In genomic region chr16:84992700-84993075, GRCh38 we compare ENCODE assay signal across 14 cellular contexts. TPM values are rescaled to one million over a fixed set of nuclear protein-coding genes. Genes with fewer than 3 reads are reported as not detected.
A peak's percentile ranks its signal among the peaks of the same experiment; 100 is the strongest.
DNase-seq lines count a peak whose midpoint lies in the region; ATAC-seq and TF ChIP-seq lines count a peak whose summit lies in the region.
"Had no signal": no experiment of that assay in that cellular context is flagged by ENCODE, and none has a peak within 500 bp of the region (broad histone marks: within the 10 kb centered on the region; RNA-seq: fewer than 3 reads in every experiment).

No MANE protein-coding gene starts in this region.

- peak overlapping the region; percentile 38 for H3K4me3 Mint-ChIP-seq in osteocyte (ENCODE audit: unreplicated experiment)
- H3K4me3 Mint-ChIP-seq: activated CD4-positive, alpha-beta T cell treated with anti-CD3 and anti-CD28 coated beads, Interleukin-2, amount 10 ng/mL, durations not matched to agents 24 days and 14 days; activated T-cell treated with anti-CD3 and anti-CD28 coated beads, Interleukin-2, amount 50 U/mL, for 4 hours had no signal

- peak overlapping the region; percentile 99 for H3K27ac ChIP-seq in epithelial cell of prostate
- H3K27ac ChIP-seq: adrenal gland had no signal

- H3K9me3 Mint-ChIP-seq in osteocyte (ENCODE audit: unreplicated experiment), result no peaks in the 10 kb centered on the region
- H3K9me3 Mint-ChIP-seq: activated CD4-positive, alpha-beta T cell treated with anti-CD3 and anti-CD28 coated beads, Interleukin-2, amount 10 ng/mL, durations not matched to agents 24 days and 14 days; activated T-cell treated with anti-CD3 and anti-CD28 coated beads, Interleukin-2, amount 50 U/mL, for 4 hours had no signal

- ATAC-seq in left ventricle myocardium superior (peak; percentile 36), GM21381 (IDR thresholded peaks at IDR 0.05; ENCODE audit: unreplicated experiment) (no peak)
- ATAC-seq: activated T-cell treated with anti-CD3 and anti-CD28 coated beads, Interleukin-2, amount 50 U/mL, for 4 hours had no signal

- H3K27me3 Mint-ChIP-seq in osteocyte (ENCODE audit: unreplicated experiment), result no peaks in the 10 kb centered on the region
- H3K27me3 Mint-ChIP-seq: activated CD4-positive, alpha-beta T cell treated with anti-CD3 and anti-CD28 coated beads, Interleukin-2, amount 10 ng/mL, durations not matched to agents 24 days and 14 days had no signal

- DNase-seq in left ventricle myocardium superior, result no peak
- no peak for DNase-seq in cardiac septum (ENCODE audit: low spot score)
- DNase-seq in epithelial cell of prostate (ENCODE audit: low read depth, low spot score), result no peak
- DNase-seq in osteocyte (ENCODE audit: extremely low spot score, unreplicated experiment), result no peak
- no peak for DNase-seq in GM19238 (ENCODE audit: insufficient read length, low spot score)
- DNase-seq in glomerular visceral epithelial cell (ENCODE audit: extremely low spot score), result no peak
- no peak for DNase-seq in amniotic stem cell (lab: John Stamatoyannopoulos, UW)
- DNase-seq: activated CD4-positive, alpha-beta T cell treated with anti-CD3 and anti-CD28 coated beads, Interleukin-2, amount 10 ng/mL, durations not matched to agents 24 days and 14 days; activated T-cell treated with anti-CD3 and anti-CD28 coated beads, Interleukin-2, amount 50 U/mL, for 4 hours; adrenal gland; NCI-H748 treated with DMSO at 0.1 percent for 48 hours; RPMI8226; stimulated activated CD4-positive, alpha-beta T cell treated with anti-CD3 and anti-CD28 coated beads, Interleukin-2, amount 100 ng/mL, for 48 hours had no signal

- H3K27ac Mint-ChIP-seq in osteocyte (ENCODE audit: unreplicated experiment), result peak overlapping the region; percentile 99
- H3K27ac Mint-ChIP-seq: activated CD4-positive, alpha-beta T cell treated with anti-CD3 and anti-CD28 coated beads, Interleukin-2, amount 10 ng/mL, durations not matched to agents 24 days and 14 days had no signal

- H3K4me1 Mint-ChIP-seq in osteocyte (ENCODE audit: unreplicated experiment), result peaks cover 64% of the 10 kb centered on the region

- intact Hi-C loops in left ventricle myocardium superior (cut with micrococcal nuclease), result no loop called here
- intact Hi-C loops in cardiac septum (cut with DNase I), result no loop called here

- H3K36me3 Mint-ChIP-seq in osteocyte (ENCODE audit: unreplicated experiment), result peaks cover 17% of the 10 kb centered on the region

- no peak for TF ChIP-seq CTCF in osteocyte (IDR thresholded peaks at IDR 0.05)

RNA-seq across cellular contexts. Expression of gene ZDHHC7, which starts 18.6 kb away (rescaled TPM):
- total RNA-seq in left ventricle myocardium superior (37.1 TPM), cardiac septum (43.7 TPM), osteocyte (53.6 and 53.7 TPM in 2 replicates)

RNA-seq across cellular contexts. Expression of gene KIAA0513, which starts 34.9 kb away (rescaled TPM):
- total RNA-seq in left ventricle myocardium superior (9.5 TPM), cardiac septum (8.3 TPM), osteocyte (10.6 and 12.4 TPM in 2 replicates)
